Comparison of ENCODE assay signal across 11 cellular contexts in the genomic region with DNA sequence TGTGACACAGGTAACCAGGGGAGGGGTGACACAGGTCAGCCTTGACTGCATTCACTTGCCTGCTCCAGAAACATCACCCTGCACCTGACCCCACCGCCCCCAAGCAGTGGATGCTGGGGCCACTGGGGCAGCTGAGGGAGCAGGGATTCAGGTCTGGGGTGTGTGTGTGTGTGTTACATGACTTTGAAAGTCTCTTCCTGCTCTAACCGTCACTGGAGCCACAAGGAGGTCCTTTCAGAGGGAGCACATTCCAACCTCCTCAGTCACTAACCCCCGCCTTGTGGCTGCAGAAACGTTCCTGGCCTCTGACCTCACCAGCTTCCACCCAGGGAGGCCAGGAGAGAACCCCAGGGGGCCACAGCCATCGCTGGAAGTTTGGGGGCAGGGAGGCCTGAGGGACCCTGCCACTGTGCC. TPM values are rescaled to one million over a fixed set of nuclear protein-coding genes. Genes with fewer than 3 reads are reported as not detected.
DNase-seq lines count a peak whose midpoint lies in the region; ATAC-seq, FAIRE-seq and TF ChIP-seq lines count a peak whose summit lies in the region.
"Had no signal": no experiment of that assay in that cellular context is flagged by ENCODE, and none has a peak within 500 bp of the region (broad histone marks: within the 10 kb centered on the region; RNA-seq: fewer than 3 reads in every experiment).

No MANE protein-coding gene starts in this region.

- H3K9me3 Mint-ChIP-seq in Calu3 (ENCODE audit: low read depth, unreplicated experiment): no peaks in the 10 kb centered on the region

- no peak for TF ChIP-seq CTCF in Calu3 (IDR thresholded peaks at IDR 0.05; ENCODE audit: unreplicated experiment)
- no peak for TF ChIP-seq CTCF in kidney (IDR thresholded peaks at IDR 0.05; ENCODE audit: borderline replicate concordance, extremely low read depth, insufficient read depth)

- intact Hi-C loops in Calu3 (cut with micrococcal nuclease; ENCODE audit: unreplicated experiment) (no loop called here), kidney (cut with DNase I) (no loop called here)

- peaks cover 2% of the 10 kb centered on the region for H3K79me1 ChIP-seq in mesenchymal stem cell (replicated peaks; ENCODE audit: low read length, poor library complexity, severe bottlenecking)

- H3K9me3 ChIP-seq in mesenchymal stem cell (ENCODE audit: control insufficient read depth, low read length) (no peaks in the 10 kb centered on the region), Karpas-422 (ENCODE audit: low read length) (no peaks in the 10 kb centered on the region), kidney (ENCODE audit: control insufficient read depth in 1 of 2, low read length in 2 of 2) (no peaks in the 10 kb centered on the region)
- H3K9me3 ChIP-seq: tibial artery had no signal

- peak overlapping the region; percentile 38 for H3K4me2 ChIP-seq in mesenchymal stem cell (ENCODE audit: low read length, poor library complexity, severe bottlenecking)
- H3K4me2 ChIP-seq in Karpas-422 (ENCODE audit: low read depth, low read length, poor library complexity, severe bottlenecking): no peak overlapping the region

- no peak for FAIRE-seq in kidney (lab: Jason Lieb, UNC)
- FAIRE-seq: G401.6 had no signal

- H4K91ac ChIP-seq in mesenchymal stem cell (ENCODE audit: low read length): peak overlapping the region; percentile 96

- no peaks in the 10 kb centered on the region for H3K79me2 ChIP-seq in Karpas-422 (ENCODE audit: low read length)

- H3K4me3 Mint-ChIP-seq in Calu3 (ENCODE audit: low read depth, unreplicated experiment): peak overlapping the region; percentile 22

- no peaks in the 10 kb centered on the region for H4K20me1 ChIP-seq in Karpas-422 (ENCODE audit: insufficient read depth, low read depth, low read length)

- H3K36me3 Mint-ChIP-seq in Calu3 (ENCODE audit: insufficient read depth, unreplicated experiment): peaks cover 54% of the 10 kb centered on the region

- H3K4me3 ChIP-seq in mesenchymal stem cell (ENCODE audit: insufficient read depth in 1 of 2, low read depth in 1 of 2, low read length in 2 of 2) (peak overlapping the region in 1 of 2 experiments; percentile 69), Karpas-422 (ENCODE audit: low read length) (no peak overlapping the region), kidney (ENCODE audit: low read length in 2 of 2) (no peak overlapping the region)
- H3K4me3 ChIP-seq: tibial artery had no signal

- H2BK12ac ChIP-seq in mesenchymal stem cell (ENCODE audit: low read length in 2 of 2): peak overlapping the region; percentile 98

- peak overlapping the region; percentile 65 to 89 for H3K4ac ChIP-seq in mesenchymal stem cell (ENCODE audit: low read depth in 1 of 2, low read length in 2 of 2)

- peaks cover 46% of the 10 kb centered on the region for H3K4me1 Mint-ChIP-seq in Calu3 (ENCODE audit: low read depth, unreplicated experiment)

- CTCF ChIA-PET in Calu3 (lab: Charles Lee): interaction anchor here (0.6 to 0.9 kb wide), 3 partner anchors 11 to 151 kb away, joined by 3 to 5 read pairs (median 3); a partner anchor contains a TSS

- H3K9ac ChIP-seq in mesenchymal stem cell (ENCODE audit: low read length) (peak overlapping the region; percentile 78), Karpas-422 (ENCODE audit: low read length) (no peak overlapping the region), kidney (ENCODE audit: low read length in 2 of 2) (no peak overlapping the region)

- no peak overlapping the region for H3K23ac ChIP-seq in mesenchymal stem cell (ENCODE audit: low read length in 2 of 2)

- WGBS in mesenchymal stem cell: 0% methylated on average over 4 of the region's 5 CpGs

- peak overlapping the region; percentile 60 for H2BK5ac ChIP-seq in mesenchymal stem cell (ENCODE audit: low read depth, low read length, poor library complexity, severe bottlenecking)

- peaks cover 26% of the 10 kb centered on the region for H3K4me1 ChIP-seq in mesenchymal stem cell (ENCODE audit: control insufficient read depth, insufficient read depth, low read depth, low read length)
- H3K4me1 ChIP-seq in Karpas-422 (ENCODE audit: low read length): peaks cover 11% of the 10 kb centered on the region
- peaks cover 3 to 6% of the 10 kb centered on the region in 2 donors for H3K4me1 ChIP-seq in kidney (ENCODE audit: control insufficient read depth in 1 of 2, insufficient read depth in 1 of 2, low read depth in 1 of 2, low read length in 2 of 2)

- peak overlapping the region; percentile 97 for H3K27ac Mint-ChIP-seq in Calu3 (ENCODE audit: unreplicated experiment)

- H3K27ac ChIP-seq in mesenchymal stem cell (ENCODE audit: low read length, poor library complexity, severe bottlenecking): peak overlapping the region; percentile 88
- no peak overlapping the region for H3K27ac ChIP-seq in Karpas-422 (ENCODE audit: low read length)
- no peak overlapping the region for H3K27ac ChIP-seq in kidney (ENCODE audit: low read depth in 2 of 2, low read length in 2 of 2)
- H3K27ac ChIP-seq: tibial artery had no signal

- peak overlapping the region; percentile 71 for H2AK5ac ChIP-seq in mesenchymal stem cell (ENCODE audit: low read length, severe bottlenecking)

- no peaks in the 10 kb centered on the region for H3K27me3 Mint-ChIP-seq in Calu3 (ENCODE audit: unreplicated experiment)

- DNase-seq in Calu3: peak; percentile 85
- DNase-seq in LoVo (ENCODE audit: low spot score): peak; percentile 88
- DNase-seq in astrocyte of the hippocampus (ENCODE audit: low read depth, low spot score): peak; percentile 93
- DNase-seq in mesenchymal stem cell: peak; percentile 95
- no peak for DNase-seq in Karpas-422
- DNase-seq in kidney: no peak
- DNase-seq: activated gamma-delta T cell treated with Interleukin-2 at 50 U/mL for 16 hours, tibial artery had no signal

- no peak for ATAC-seq in HG02885 (IDR thresholded peaks at IDR 0.05; ENCODE audit: poor library complexity, unreplicated experiment)
- ATAC-seq in HG02642 (IDR thresholded peaks at IDR 0.05; ENCODE audit: poor library complexity, unreplicated experiment): no peak

- H3K36me3 ChIP-seq in mesenchymal stem cell (ENCODE audit: control insufficient read depth in 1 of 2, insufficient read depth in 2 of 2, low read depth in 1 of 2, low read length in 2 of 2): peaks cover 0 to 4% of the 10 kb centered on the region in 2 experiments
- no peaks in the 10 kb centered on the region for H3K36me3 ChIP-seq in Karpas-422 (ENCODE audit: insufficient read depth, low read length)
- no peaks in the 10 kb centered on the region for H3K36me3 ChIP-seq in kidney (ENCODE audit: control insufficient read depth in 1 of 2, insufficient read depth in 2 of 2, low read length in 2 of 2)
- H3K36me3 ChIP-seq: tibial artery had no signal

- H2BK15ac ChIP-seq in mesenchymal stem cell (ENCODE audit: low read depth, poor library complexity, severe bottlenecking): peak overlapping the region; percentile 98

- peak overlapping the region; percentile 29 for H2BK120ac ChIP-seq in mesenchymal stem cell (ENCODE audit: low read depth, low read length)

- H2AFZ ChIP-seq in mesenchymal stem cell (ENCODE audit: low read depth, low read length): peak overlapping the region; percentile 24
- H2AFZ ChIP-seq in Karpas-422 (ENCODE audit: low read length): no peak overlapping the region

- no TSS peak for BruUV-seq in Calu3 (replicated peaks; lab: Mats Ljungman, UMichigan)

- no peak overlapping the region for H3K14ac ChIP-seq in mesenchymal stem cell (ENCODE audit: low read length in 2 of 2)

- H3K18ac ChIP-seq in mesenchymal stem cell (ENCODE audit: low read depth in 1 of 2, low read length in 2 of 2): peak overlapping the region; percentile 59 to 83

- no peaks in the 10 kb centered on the region for H3K27me3 ChIP-seq in mesenchymal stem cell (ENCODE audit: control insufficient read depth in 1 of 2, insufficient read depth in 1 of 2, low read length in 2 of 2)
- no peaks in the 10 kb centered on the region for H3K27me3 ChIP-seq in Karpas-422 (ENCODE audit: low read length)
- H3K27me3 ChIP-seq: tibial artery had no signal

- peak overlapping the region; percentile 79 for H4K8ac ChIP-seq in mesenchymal stem cell (ENCODE audit: low read length)

- no peaks in the 10 kb centered on the region for H3K9me2 ChIP-seq in Karpas-422 (replicated peaks; ENCODE audit: insufficient read depth, low read length)

RNA-seq across cellular contexts. Expression of a gene that starts 2.9 kb away (rescaled TPM):
- 69.8 and 76.1 TPM in 2 replicates for total RNA-seq in Calu3 (2022)
- 40.2 TPM for polyA plus RNA-seq in mesenchymal stem cell (2013, experiment 1 of 2)
- polyA plus RNA-seq in mesenchymal stem cell (2013, experiment 2 of 2): 38.9 TPM
- not detected in 2 replicates for total RNA-seq in Karpas-422 (2014; rRNA removed; shearing (Covaris generic); ENCODE audit: low replicate concordance)
- 3.2 TPM for total RNA-seq in kidney
- polyA plus RNA-seq in kidney (ENCODE audit: insufficient read depth, low read depth, low replicate concordance): 0.37 TPM

RNA-seq across cellular contexts. Expression of a gene that starts 12.6 kb away (rescaled TPM):
- total RNA-seq in Calu3 (2022): 26.6 and 30.2 TPM in 2 replicates
- 16.4 TPM for polyA plus RNA-seq in mesenchymal stem cell (2013, experiment 1 of 2)
- polyA plus RNA-seq in mesenchymal stem cell (2013, experiment 2 of 2): 16.3 TPM
- 21.3 and 56.7 TPM in 2 replicates for total RNA-seq in Karpas-422 (2014; rRNA removed; shearing (Covaris generic); ENCODE audit: low replicate concordance)
- total RNA-seq in kidney: 26.1 TPM
- 31.8 TPM for polyA plus RNA-seq in kidney (ENCODE audit: insufficient read depth, low read depth, low replicate concordance)

RNA-seq across cellular contexts. Expression of a gene that starts 14.8 kb away (rescaled TPM):
- total RNA-seq in Calu3 (2022): 75.8 and 79.2 TPM in 2 replicates
- polyA plus RNA-seq in mesenchymal stem cell (2013, experiment 1 of 2): 105 TPM
- polyA plus RNA-seq in mesenchymal stem cell (2013, experiment 2 of 2): 106 TPM
- total RNA-seq in Karpas-422 (2014; rRNA removed; shearing (Covaris generic); ENCODE audit: low replicate concordance): 207 and 248 TPM in 2 replicates
- total RNA-seq in kidney: 58.0 TPM
- 105 TPM for polyA plus RNA-seq in kidney (ENCODE audit: insufficient read depth, low read depth, low replicate concordance)

RNA-seq across cellular contexts. Expression of a gene that starts 15.8 kb away (rescaled TPM):
- total RNA-seq in Calu3 (2022) (25.9 and 27.4 TPM in 2 replicates), kidney (38.0 TPM)
- polyA plus RNA-seq in mesenchymal stem cell (2013, experiment 1 of 2): 38.9 TPM
- 38.2 TPM for polyA plus RNA-seq in mesenchymal stem cell (2013, experiment 2 of 2)
- 7.3 and 11.0 TPM in 2 replicates for total RNA-seq in Karpas-422 (2014; rRNA removed; shearing (Covaris generic); ENCODE audit: low replicate concordance)
- polyA plus RNA-seq in kidney (ENCODE audit: insufficient read depth, low read depth, low replicate concordance): 52.0 TPM

RNA-seq across cellular contexts. Expression of a gene that starts 16.2 kb away (rescaled TPM):
- 106 and 114 TPM in 2 replicates for total RNA-seq in Calu3 (2022)
- polyA plus RNA-seq in mesenchymal stem cell (2013, experiment 1 of 2): 177 TPM
- 180 TPM for polyA plus RNA-seq in mesenchymal stem cell (2013, experiment 2 of 2)
- total RNA-seq in Karpas-422 (2014; rRNA removed; shearing (Covaris generic); ENCODE audit: low replicate concordance): 66.2 and 111 TPM in 2 replicates
- 51.2 TPM for total RNA-seq in kidney
- 150 TPM for polyA plus RNA-seq in kidney (ENCODE audit: insufficient read depth, low read depth, low replicate concordance)

Comparison
In these comparisons a context has a peak if more than half of its experiments do, and no peak if none do; other contexts are left out.
1. DNase-seq: peak in Calu3 (single experiment), LoVo (single experiment), astrocyte of the hippocampus (single experiment) and mesenchymal stem cell (single experiment); none in Karpas-422 (single experiment) and kidney (single experiment).
2. RNA of a gene that starts 2.9 kb away (total RNA-seq): 69.8 to 76.1 TPM in Calu3; 3.2 TPM in kidney (single experiment) and not detected in Karpas-422; every median in the first group is over 10 times any median in the second.